Comparison of ENCODE assay signal across 19 cellular contexts in genomic region chr2:226652983-226653765, GRCh38.
A peak's percentile ranks its signal among the peaks of the same experiment; 100 is the strongest.
DNase-seq lines count a peak whose midpoint lies in the region; ATAC-seq, FAIRE-seq and TF ChIP-seq lines count a peak whose summit lies in the region.
"Had no signal": no experiment of that assay in that cellular context is flagged by ENCODE, and none has a peak within 500 bp of the region (broad histone marks: within the 10 kb centered on the region; RNA-seq: fewer than 3 reads in every experiment).

No MANE protein-coding gene starts in this region.

- H3K9me2 ChIP-seq in PC-3 (replicated peaks; ENCODE audit: low read length) = no peaks in the 10 kb centered on the region

- H4K20me1 ChIP-seq in BLaER1 treated with 17β-estradiol and CSF1 and Interleukin-3, amounts not matched to agents 10 nM and 100 nM = peaks cover 0 to 20% (median 0%) of the 10 kb centered on the region in 11 experiments; a peak in 3 of 22 replicates
- H4K20me1 ChIP-seq in PC-3 (ENCODE audit: low read length) (no peaks in the 10 kb centered on the region), fibroblast of lung (ENCODE audit: control insufficient read depth, extremely low read depth, insufficient read depth, low read length) (no peaks in the 10 kb centered on the region)

- CTCF ChIA-PET in PC-3 (lab: Charles Lee) = no interaction called here

- TF ChIP-seq CTCF in PC-3 (conservative IDR thresholded peaks at IDR 0.05; ENCODE audit: low read depth, low read length) (no peak), fibroblast of lung (conservative IDR thresholded peaks at IDR 0.05 in 1 of 2, IDR thresholded peaks at IDR 0.05 in 1 of 2; ENCODE audit: low read depth in 1 of 2, low read length in 2 of 2) (no peak), omental fat pad (IDR thresholded peaks at IDR 0.05) (no peak), kidney (IDR thresholded peaks at IDR 0.05; ENCODE audit: borderline replicate concordance, extremely low read depth, insufficient read depth) (no peak)

- intact Hi-C loops in PC-3 (cut with micrococcal nuclease) = loop anchor here (1.0 to 10.0 kb wide), 7 partner anchors 274 to 978 kb away; no protein-coding TSS in a partner anchor
- intact Hi-C loops in kidney (cut with DNase I) = loop anchor here (10.0 kb wide), 1 partner anchor 142 kb away; the partner anchor contains the start of gene IRS1

- peaks cover 8 to 23% (median 14%) of the 10 kb centered on the region in 11 experiments; a peak in 21 of 22 replicates for H3K9me3 ChIP-seq in BLaER1 treated with 17β-estradiol and CSF1 and Interleukin-3, amounts not matched to agents 10 nM and 100 nM (replicated peaks in 1 of 11)
- no peaks in the 10 kb centered on the region for H3K9me3 ChIP-seq in PC-3 (ENCODE audit: low read length)
- H3K9me3 ChIP-seq in fibroblast of lung (ENCODE audit: control insufficient read depth, insufficient read depth, low read depth, low read length) = no peaks in the 10 kb centered on the region
- H3K9me3 ChIP-seq in kidney (ENCODE audit: control insufficient read depth in 1 of 2, low read length in 2 of 2) = no peaks in the 10 kb centered on the region

- H3K9ac ChIP-seq in BLaER1 treated with 17β-estradiol and CSF1 and Interleukin-3, amounts not matched to agents 10 nM and 100 nM = no peak overlapping the region
- H3K9ac ChIP-seq in PC-3 (ENCODE audit: low read length) (peak overlapping the region; percentile 65), fibroblast of lung (ENCODE audit: insufficient read depth, low read length) (no peak overlapping the region), kidney (ENCODE audit: low read length in 2 of 2) (no peak overlapping the region)

- BruUV-seq in PC-3 (replicated peaks; lab: Mats Ljungman, UMichigan) = TSS peak; percentile 68

- POLR2A ChIA-PET in PC-3 (lab: Charles Lee; ENCODE audit: unreplicated experiment) = interaction anchor here (0.6 kb wide), 2 partner anchors 314 to 1144 kb away, joined by 3 read pairs; no protein-coding TSS in a partner anchor

- H3K27me3 ChIP-seq in BLaER1 treated with 17β-estradiol and CSF1 and Interleukin-3, amounts not matched to agents 10 nM and 100 nM = peaks cover 0 to 84% (median 0%) of the 10 kb centered on the region in 11 experiments; a peak in 9 of 22 replicates
- H3K27me3 ChIP-seq in PC-3 (ENCODE audit: low read length) (no peaks in the 10 kb centered on the region), fibroblast of lung (ENCODE audit: control insufficient read depth, insufficient read depth, low read length) (no peaks in the 10 kb centered on the region), H7 (ENCODE audit: control insufficient read depth, insufficient read depth, low read length) (no peaks in the 10 kb centered on the region)

- DNase-seq in PC-3 (no peak), fibroblast of lung (ENCODE audit: low read depth in 2 of 2) (peak in 1 of 2 donors; percentile 47), omental fat pad (ENCODE audit: low spot score) (no peak), kidney (no peak), H7 (no peak)
- DNase-seq: activated CD8-positive, alpha-beta memory T cell treated with anti-CD3 and anti-CD28 coated beads for 24 hours; activated effector memory CD4-positive, alpha-beta T cell treated with Interleukin-2 at 50 U/mL for 16 hours; NCI-H1436; NCI-H510A; posterior cingulate gyrus; stimulated activated naive CD8-positive, alpha-beta T cell treated with anti-CD3 and anti-CD28 coated beads, Interleukin-15, Interleukin-2, amounts not matched to agents 100 U/mL and 50 U/mL, for 24 hours; T-cell had no signal

- H3F3A ChIP-seq in PC-3 (ENCODE audit: low read length, unreplicated experiment) = no peaks in the 10 kb centered on the region

- peaks cover 27 to 44% (median 41%) of the 10 kb centered on the region in 10 experiments for H3K4me1 ChIP-seq in BLaER1 treated with 17β-estradiol and CSF1 and Interleukin-3, amounts not matched to agents 10 nM and 100 nM
- H3K4me1 ChIP-seq in PC-3 (ENCODE audit: insufficient read depth, low read length) (peaks cover 49% of the 10 kb centered on the region), fibroblast of lung (ENCODE audit: control insufficient read depth, extremely low read depth, insufficient read depth, low read length) (peaks cover 17% of the 10 kb centered on the region), kidney (ENCODE audit: control insufficient read depth in 1 of 2, insufficient read depth in 1 of 2, low read depth in 1 of 2, low read length in 2 of 2) (peaks cover 18 to 27% of the 10 kb centered on the region in 2 donors)

- no peak for FAIRE-seq in kidney (lab: Jason Lieb, UNC)
- FAIRE-seq: colon, endothelial cell of umbilical vein, K562 had no signal

- ATAC-seq in PC-3 = no peak
- peak; percentile 9 for ATAC-seq in omental fat pad (ENCODE audit: low FRiP score)
- ATAC-seq in GM18868 (IDR thresholded peaks at IDR 0.05; ENCODE audit: unreplicated experiment) = no peak
- no peak for ATAC-seq in GM21786 (IDR thresholded peaks at IDR 0.05; ENCODE audit: unreplicated experiment)
- ATAC-seq: K562, T-cell, WTC11 had no signal

- no peaks in the 10 kb centered on the region; a peak in 1 of 22 replicates for H3K36me3 ChIP-seq in BLaER1 treated with 17β-estradiol and CSF1 and Interleukin-3, amounts not matched to agents 10 nM and 100 nM
- no peaks in the 10 kb centered on the region for H3K36me3 ChIP-seq in PC-3 (ENCODE audit: low read depth, low read length)
- no peaks in the 10 kb centered on the region for H3K36me3 ChIP-seq in fibroblast of lung (ENCODE audit: control insufficient read depth, insufficient read depth, low read length)
- H3K36me3 ChIP-seq in kidney (ENCODE audit: control insufficient read depth in 1 of 2, insufficient read depth in 2 of 2, low read length in 2 of 2) = no peaks in the 10 kb centered on the region
- no peaks in the 10 kb centered on the region for H3K36me3 ChIP-seq in H7 (replicated peaks; ENCODE audit: control insufficient read depth, insufficient read depth, low read length)

- H3K79me2 ChIP-seq in PC-3 (ENCODE audit: low read length) (peaks cover 13% of the 10 kb centered on the region), fibroblast of lung (ENCODE audit: control insufficient read depth, insufficient read depth, low read length) (no peaks in the 10 kb centered on the region)

- no peak overlapping the region for H3K4me3 ChIP-seq in BLaER1 treated with 17β-estradiol and CSF1 and Interleukin-3, amounts not matched to agents 10 nM and 100 nM
- no peak overlapping the region for H3K4me3 ChIP-seq in PC-3 (ENCODE audit: low read length)
- H3K4me3 ChIP-seq in fibroblast of lung (replicated peaks in 1 of 4; ENCODE audit: control extremely low read depth in 1 of 4, insufficient read depth in 1 of 4, low read depth in 3 of 4, low read length in 4 of 4) = no peak overlapping the region
- no peak overlapping the region for H3K4me3 ChIP-seq in kidney (ENCODE audit: low read length in 2 of 2)
- no peak overlapping the region for H3K4me3 ChIP-seq in H7 (ENCODE audit: insufficient read depth, low read depth, low read length)
- H3K4me3 ChIP-seq: K562 had no signal

- peak overlapping the region in 1 of 11 experiments; percentile 44; a peak in 2 of 22 replicates for H3K27ac ChIP-seq in BLaER1 treated with 17β-estradiol and CSF1 and Interleukin-3, amounts not matched to agents 10 nM and 100 nM
- H3K27ac ChIP-seq in PC-3 (ENCODE audit: low read length) (peak overlapping the region; percentile 97), fibroblast of lung (ENCODE audit: insufficient read depth, low read length) (peak overlapping the region; percentile 76), kidney (ENCODE audit: low read depth in 2 of 2, low read length in 2 of 2) (peak overlapping the region in 1 of 2 donors; percentile 38)

- H3K4me2 ChIP-seq in BLaER1 treated with 17β-estradiol and CSF1 and Interleukin-3, amounts not matched to agents 10 nM and 100 nM = peak overlapping the region in 10 of 11 experiments; percentile 5 to 81 (median 44); a peak in 11 of 22 replicates
- H3K4me2 ChIP-seq in PC-3 (ENCODE audit: low read length) (peak overlapping the region; percentile 46), fibroblast of lung (ENCODE audit: extremely low read depth, insufficient read depth, low read length) (no peak overlapping the region)

- H2AFZ ChIP-seq in PC-3 (ENCODE audit: low read length) = no peak overlapping the region
- H2AFZ ChIP-seq in fibroblast of lung (ENCODE audit: low read length) = no peak overlapping the region
